In genomic region chr16:29995911-29996772, GRCh38 we compare ENCODE assay signal across 1 cellular context.
A peak's percentile ranks its signal among the peaks of the same experiment; 100 is the strongest.
TF ChIP-seq lines count a peak whose summit lies in the region.

INO80E (plus strand) TSS chr16:29996241; CDS start chr16:29996311, 70 bp downstream.

TF ChIP-seq in A549, 52 proteins besides CTCF, POLR2A, EP300 and RAD21 (continued from another document):
- TF ChIP-seq, protein P1, sequence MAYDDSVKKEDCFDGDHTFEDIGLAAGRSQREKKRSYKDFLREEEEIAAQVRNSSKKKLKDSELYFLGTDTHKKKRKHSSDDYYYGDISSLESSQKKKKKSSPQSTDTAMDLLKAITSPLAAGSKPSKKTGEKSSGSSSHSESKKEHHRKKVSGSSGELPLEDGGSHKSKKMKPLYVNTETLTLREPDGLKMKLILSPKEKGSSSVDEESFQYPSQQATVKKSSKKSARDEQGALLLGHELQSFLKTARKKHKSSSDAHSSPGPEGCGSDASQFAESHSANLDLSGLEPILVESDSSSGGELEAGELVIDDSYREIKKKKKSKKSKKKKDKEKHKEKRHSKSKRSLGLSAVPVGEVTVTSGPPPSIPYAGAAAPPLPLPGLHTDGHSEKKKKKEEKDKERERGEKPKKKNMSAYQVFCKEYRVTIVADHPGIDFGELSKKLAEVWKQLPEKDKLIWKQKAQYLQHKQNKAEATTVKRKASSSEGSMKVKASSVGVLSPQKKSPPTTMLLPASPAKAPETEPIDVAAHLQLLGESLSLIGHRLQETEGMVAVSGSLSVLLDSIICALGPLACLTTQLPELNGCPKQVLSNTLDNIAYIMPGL (CRISPR knock-in tag; IDR thresholded peaks at IDR 0.05; ENCODE audit: borderline replicate concordance) = no peak
- TF ChIP-seq, protein P2, sequence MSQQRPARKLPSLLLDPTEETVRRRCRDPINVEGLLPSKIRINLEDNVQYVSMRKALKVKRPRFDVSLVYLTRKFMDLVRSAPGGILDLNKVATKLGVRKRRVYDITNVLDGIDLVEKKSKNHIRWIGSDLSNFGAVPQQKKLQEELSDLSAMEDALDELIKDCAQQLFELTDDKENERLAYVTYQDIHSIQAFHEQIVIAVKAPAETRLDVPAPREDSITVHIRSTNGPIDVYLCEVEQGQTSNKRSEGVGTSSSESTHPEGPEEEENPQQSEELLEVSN (IDR thresholded peaks at IDR 0.05; ENCODE audit: borderline replicate concordance, low read depth) = no peak
- TF ChIP-seq CBX2 (IDR thresholded peaks at IDR 0.05; ENCODE audit: borderline replicate concordance, low read depth) (no peak), BHLHE40 (IDR thresholded peaks at IDR 0.05; ENCODE audit: low read depth, low read length) (peak; percentile 56), TFCP2L1 (CRISPR knock-in tag; IDR thresholded peaks at IDR 0.05) (no peak), FOSB (CRISPR knock-in tag; IDR thresholded peaks at IDR 0.05) (0 out of 2 replicates have a peak, but pooled peaks have one; percentile 22), FOXS1 (CRISPR knock-in tag; IDR thresholded peaks at IDR 0.05) (no peak), KDM1A (IDR thresholded peaks at IDR 0.05; ENCODE audit: low read depth) (peak; percentile 78; the same call in 1 of the 2 replicates), SREBF2 (IDR thresholded peaks at IDR 0.05) (no peak), ZC3H11A (IDR thresholded peaks at IDR 0.05) (no peak), RNF2 (IDR thresholded peaks at IDR 0.05; ENCODE audit: borderline replicate concordance, low read depth) (no peak), ZSCAN20 (CRISPR knock-in tag; IDR thresholded peaks at IDR 0.05) (no peak), HOXA7 (CRISPR knock-in tag; IDR thresholded peaks at IDR 0.05) (peak; percentile 63; the same call in 1 of the 2 replicates), ZNF302 (CRISPR knock-in tag; IDR thresholded peaks at IDR 0.05) (no peak), CHD2 (IDR thresholded peaks at IDR 0.05; ENCODE audit: low read length, partially characterized antibody) (no peak), KDM5A (IDR thresholded peaks at IDR 0.05) (peak; percentile 74)
- TF ChIP-seq, protein P3, sequence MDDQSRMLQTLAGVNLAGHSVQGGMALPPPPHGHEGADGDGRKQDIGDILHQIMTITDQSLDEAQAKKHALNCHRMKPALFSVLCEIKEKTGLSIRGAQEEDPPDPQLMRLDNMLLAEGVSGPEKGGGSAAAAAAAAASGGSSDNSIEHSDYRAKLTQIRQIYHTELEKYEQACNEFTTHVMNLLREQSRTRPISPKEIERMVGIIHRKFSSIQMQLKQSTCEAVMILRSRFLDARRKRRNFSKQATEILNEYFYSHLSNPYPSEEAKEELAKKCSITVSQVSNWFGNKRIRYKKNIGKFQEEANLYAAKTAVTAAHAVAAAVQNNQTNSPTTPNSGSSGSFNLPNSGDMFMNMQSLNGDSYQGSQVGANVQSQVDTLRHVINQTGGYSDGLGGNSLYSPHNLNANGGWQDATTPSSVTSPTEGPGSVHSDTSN (IDR thresholded peaks at IDR 0.05) = no peak; the same call in 1 of the 2 replicates
- TF ChIP-seq, protein P4, sequence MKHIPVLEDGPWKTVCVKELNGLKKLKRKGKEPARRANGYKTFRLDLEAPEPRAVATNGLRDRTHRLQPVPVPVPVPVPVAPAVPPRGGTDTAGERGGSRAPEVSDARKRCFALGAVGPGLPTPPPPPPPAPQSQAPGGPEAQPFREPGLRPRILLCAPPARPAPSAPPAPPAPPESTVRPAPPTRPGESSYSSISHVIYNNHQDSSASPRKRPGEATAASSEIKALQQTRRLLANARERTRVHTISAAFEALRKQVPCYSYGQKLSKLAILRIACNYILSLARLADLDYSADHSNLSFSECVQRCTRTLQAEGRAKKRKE (CRISPR knock-in tag; IDR thresholded peaks at IDR 0.05; ENCODE audit: low read depth) = 0 out of 2 replicates have a peak, but pooled peaks have one; percentile 45
